In genomic region chr5:124954784-124955183, GRCh38 we compare ENCODE assay signal across 17 cellular contexts.
DNase-seq lines count a peak whose midpoint lies in the region; ATAC-seq and TF ChIP-seq lines count a peak whose summit lies in the region.
"Had no signal": no experiment of that assay in that cellular context is flagged by ENCODE, and none has a peak within 500 bp of the region (broad histone marks: within the 10 kb centered on the region; RNA-seq: fewer than 3 reads in every experiment).

No MANE protein-coding gene starts in this region.

- H3K4me3 Mint-ChIP-seq in stimulated activated memory B cell treated with anti-CD40 and anti-IgM and Interleukin-4, amounts not matched to agents 10 μg/mL and 1 μg/mL and 100 μg/mL, for 72 hours: no peak overlapping the region
- H3K4me3 Mint-ChIP-seq: CD14-positive monocyte; CD4-positive, alpha-beta memory T cell; HFFc6 had no signal

- TF ChIP-seq CTCF in 22Rv1 (IDR thresholded peaks at IDR 0.05): no peak
- TF ChIP-seq CTCF in C4-2B (conservative IDR thresholded peaks at IDR 0.05): no peak

- H3K36me3 Mint-ChIP-seq in stimulated activated memory B cell treated with anti-CD40 and anti-IgM and Interleukin-4, amounts not matched to agents 10 μg/mL and 1 μg/mL and 100 μg/mL, for 72 hours: no peaks in the 10 kb centered on the region
- H3K36me3 Mint-ChIP-seq: CD14-positive monocyte; CD4-positive, alpha-beta memory T cell had no signal

- peak; percentile 33 for DNase-seq in amniotic epithelial cell (ENCODE audit: low read depth)
- DNase-seq: AML-193; CD4-positive, alpha-beta memory T cell; DMS79 treated with DMSO at 0.1 percent for 48 hours; GF-D8; GOT3; H7; HFFc6; KBM-7 had no signal

- peaks cover 30% of the 10 kb centered on the region for H3K4me1 Mint-ChIP-seq in stimulated activated memory B cell treated with anti-CD40 and anti-IgM and Interleukin-4, amounts not matched to agents 10 μg/mL and 1 μg/mL and 100 μg/mL, for 72 hours
- H3K4me1 Mint-ChIP-seq: CD4-positive, alpha-beta memory T cell had no signal

- H3K27ac Mint-ChIP-seq in stimulated activated memory B cell treated with anti-CD40 and anti-IgM and Interleukin-4, amounts not matched to agents 10 μg/mL and 1 μg/mL and 100 μg/mL, for 72 hours: peak overlapping the region; percentile 64
- H3K27ac Mint-ChIP-seq: CD4-positive, alpha-beta memory T cell; HFFc6 had no signal

- peak overlapping the region; percentile 66 for H3K27ac ChIP-seq in 22Rv1
- peak overlapping the region; percentile 49 for H3K27ac ChIP-seq in C4-2B
- H3K27ac ChIP-seq: A549 had no signal

- no peaks in the 10 kb centered on the region for H3K27me3 Mint-ChIP-seq in stimulated activated memory B cell treated with anti-CD40 and anti-IgM and Interleukin-4, amounts not matched to agents 10 μg/mL and 1 μg/mL and 100 μg/mL, for 72 hours
- H3K27me3 Mint-ChIP-seq: CD4-positive, alpha-beta memory T cell had no signal

- H3K9me3 Mint-ChIP-seq in stimulated activated memory B cell treated with anti-CD40 and anti-IgM and Interleukin-4, amounts not matched to agents 10 μg/mL and 1 μg/mL and 100 μg/mL, for 72 hours: no peaks in the 10 kb centered on the region
- H3K9me3 Mint-ChIP-seq: HFFc6 had no signal

- ATAC-seq in stimulated activated memory B cell treated with anti-CD40 and anti-IgM and Interleukin-4, amounts not matched to agents 10 μg/mL and 1 μg/mL and 100 μg/mL, for 72 hours: no peak
- no peak for ATAC-seq in GM18502 (IDR thresholded peaks at IDR 0.05; ENCODE audit: poor library complexity, unreplicated experiment)
- ATAC-seq in HG03432 (IDR thresholded peaks at IDR 0.05; ENCODE audit: unreplicated experiment): no peak
- ATAC-seq: A549, HCT116 had no signal
